Comparison of ENCODE assay signal across 8 cellular contexts in the genomic region with DNA sequence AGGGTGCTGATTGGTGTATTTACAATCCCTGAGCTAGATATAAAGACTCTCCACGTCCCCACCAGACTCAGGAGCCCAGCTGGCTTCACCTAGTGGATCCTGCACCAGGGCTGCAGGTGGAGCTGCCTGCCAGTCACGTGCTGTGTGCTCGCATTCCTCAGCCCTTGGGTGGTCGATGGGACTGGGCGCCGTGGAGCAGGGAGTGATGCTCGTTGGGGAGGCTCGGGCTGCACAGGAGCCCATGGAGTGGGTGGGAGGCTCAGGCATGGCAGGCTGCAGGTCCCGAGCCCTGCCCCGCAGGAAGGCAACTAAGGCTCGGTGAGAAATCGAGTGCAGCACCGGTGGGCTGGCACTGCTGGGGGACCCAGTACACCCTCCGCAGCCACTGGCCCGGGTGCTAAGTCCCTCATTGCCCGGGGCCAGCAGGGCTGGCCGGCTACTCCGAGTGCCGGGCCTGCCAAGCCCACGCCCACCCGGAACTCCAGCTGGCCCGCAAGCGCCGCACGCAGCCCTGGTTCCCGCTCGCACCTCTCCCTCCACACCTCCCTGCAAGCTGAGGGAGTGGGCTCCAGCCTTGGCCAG.
DNase-seq lines count a peak whose midpoint lies in the region; ATAC-seq and TF ChIP-seq lines count a peak whose summit lies in the region.
"Not testable (repeated sequence)": the region's sequence is repeated elsewhere in the genome, so short reads cannot be mapped to it uniquely, and the experiment has no call there.

No MANE protein-coding gene starts in this region.

- H3K9me3 ChIP-seq in breast epithelium; cardiac muscle cell (ENCODE audit: low read depth); right atrium auricular region; mesodermal cell (ENCODE audit: control insufficient read depth, low read length): not testable (repeated sequence)

- H3K4me3 ChIP-seq in breast epithelium; cardiac muscle cell; right atrium auricular region; mesodermal cell (ENCODE audit: extremely low read depth, insufficient read depth, low read length, poor library complexity, severe bottlenecking): not testable (repeated sequence)

- CTCF ChIA-PET in WTC11 (lab: Charles Lee), result interaction anchor here (1.2 to 1.6 kb wide), 4 partner anchors 10 to 72 kb away, joined by 3 to 13 read pairs (median 8); no protein-coding TSS in a partner anchor

- peaks cover 12% of the 10 kb centered on the region for H3K9me3 Mint-ChIP-seq in WTC11

- 94% methylated on average over 13 of the region's 27 CpGs; no CpG with 5 or more reads in 1 of the 2 experiments for WGBS in mesodermal cell (ENCODE audit: insufficient coverage in 2 of 2), 2 experiments

- H3K27me3 Mint-ChIP-seq in WTC11 (ENCODE audit: low read depth), result not testable (repeated sequence)

- H3K4me1 Mint-ChIP-seq in WTC11, result peaks cover 28% of the 10 kb centered on the region

- intact Hi-C loops in breast epithelium (cut with DNase I; ENCODE audit: low total_unique reads); posterior vena cava (cut with DNase I): not testable (repeated sequence)

- H3K36me3 ChIP-seq in breast epithelium; cardiac muscle cell; right atrium auricular region; mesodermal cell (ENCODE audit: control insufficient read depth, insufficient read depth, low read length): not testable (repeated sequence)

- H3K27ac Mint-ChIP-seq in WTC11, result not testable (repeated sequence)

- TF ChIP-seq POLR2A in breast epithelium (IDR thresholded peaks at IDR 0.05), result not testable (repeated sequence)

- not testable (repeated sequence) for H3K27me3 ChIP-seq in breast epithelium, cardiac muscle cell, right atrium auricular region

- H3K36me3 Mint-ChIP-seq in WTC11, result not testable (repeated sequence)

- not testable (repeated sequence) for TF ChIP-seq CTCF in WTC11 (IDR thresholded peaks at IDR 0.05); breast epithelium (IDR thresholded peaks at IDR 0.05); cardiac muscle cell (IDR thresholded peaks at IDR 0.05; ENCODE audit: low read depth, low read length); right atrium auricular region (IDR thresholded peaks at IDR 0.05)

- DNase-seq in WTC11 (ENCODE audit: low spot score); breast epithelium (ENCODE audit: low spot score in 2 of 2); cardiac muscle cell (ENCODE audit: low read depth in 1 of 2, low spot score in 1 of 2): not testable (repeated sequence)
- DNase-seq in right atrium auricular region (ENCODE audit: low spot score) (peak; percentile 28), left lobe of liver (ENCODE audit: low spot score) (peak; percentile 36), posterior vena cava (ENCODE audit: low spot score) (peak; percentile 62), ureter (ENCODE audit: low spot score) (peak; percentile 6)

- H3K27ac ChIP-seq in breast epithelium (peak overlapping the region; percentile 58 to 70), cardiac muscle cell (peak overlapping the region; percentile 84), mesodermal cell (ENCODE audit: low read depth, low read length, severe bottlenecking) (peak overlapping the region; percentile 75)
- H3K27ac ChIP-seq in right atrium auricular region, result not testable (repeated sequence)

- POLR2A ChIA-PET in WTC11 (lab: Charles Lee), result not testable (repeated sequence)

- ATAC-seq in WTC11, left lobe of liver: not testable (repeated sequence)

- H3K4me1 ChIP-seq in breast epithelium, result not testable (repeated sequence)
- H3K4me1 ChIP-seq in cardiac muscle cell (ENCODE audit: low read depth) (peaks cover 45% of the 10 kb centered on the region), right atrium auricular region (peaks cover 0 to 44% of the 10 kb centered on the region in 2 donors), mesodermal cell (ENCODE audit: control insufficient read depth, insufficient read depth, low read length, poor library complexity, severe bottlenecking) (peaks cover 25% of the 10 kb centered on the region)

- not testable (repeated sequence) for H3K4me3 Mint-ChIP-seq in WTC11

TF ChIP-seq in WTC11, 78 proteins besides CTCF, POLR2A, EP300 and RAD21:
- 0 out of 2 replicates have a peak, but pooled peaks have one; percentile 26 for TF ChIP-seq USF2 (CRISPR knock-in tag; IDR thresholded peaks at IDR 0.05)
